Comparison of ENCODE assay signal across 39 cellular contexts in the genomic region with DNA sequence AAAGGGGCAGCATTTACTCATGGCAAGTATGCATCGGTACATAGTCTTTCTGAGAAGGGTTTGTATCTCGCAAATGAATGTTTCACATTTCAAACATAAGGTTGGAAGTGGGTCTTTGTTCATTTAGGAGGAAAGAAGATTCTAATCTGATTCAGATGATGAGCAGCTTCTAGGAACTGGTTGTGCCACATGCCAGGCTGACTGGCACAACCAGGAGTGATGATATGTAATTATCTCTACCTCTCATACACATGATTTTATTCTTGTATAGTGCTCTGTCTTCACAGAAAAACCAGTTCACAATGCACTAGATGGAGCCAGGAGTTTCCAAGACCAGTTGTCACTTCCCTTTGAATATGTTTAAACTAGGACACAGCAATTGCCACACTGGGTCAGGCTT. TPM values are rescaled to one million over a fixed set of nuclear protein-coding genes. Genes with fewer than 3 reads are reported as not detected.
"Had no signal": no experiment of that assay in that cellular context is flagged by ENCODE, and none has a peak within 500 bp of the region (broad histone marks: within the 10 kb centered on the region; RNA-seq: fewer than 3 reads in every experiment).

No MANE protein-coding gene starts in this region.

- DNase-seq: activated CD4-positive, alpha-beta memory T cell treated with anti-CD3 and anti-CD28 coated beads, Interleukin-2, amount 10 ng/mL, durations not matched to agents 7 days and 5 days; activated CD4-positive, alpha-beta T cell treated with anti-CD3 and anti-CD28 coated beads for 1 hour; activated CD4-positive, alpha-beta T cell treated with anti-CD3 and anti-CD28 coated beads for 36 hours; activated CD4-positive, alpha-beta T cell treated with anti-CD3 and anti-CD28 coated beads for 48 hours; activated CD4-positive, alpha-beta T cell treated with anti-CD3 and anti-CD28 coated beads, Interleukin-2, amount 10 ng/mL, durations not matched to agents 7 days and 5 days; activated CD4-positive, alpha-beta T cell treated with anti-CD3 and anti-CD28 coated beads, Interleukin-2, amount 50 U/mL, for 48 hours; activated CD4-positive, CD25-positive, alpha-beta regulatory T cell; activated CD8-positive, alpha-beta memory T cell treated with anti-CD3 and anti-CD28 coated beads for 24 hours; activated CD8-positive, alpha-beta memory T cell treated with anti-CD3 and anti-CD28 coated beads, Interleukin-2, amount 10 ng/mL, durations not matched to agents 7 days and 5 days; activated CD8-positive, alpha-beta memory T cell treated with anti-CD3 and anti-CD28 coated beads, Interleukin-2, amount 50 U/mL, for 48 hours; activated CD8-positive, alpha-beta T cell treated with anti-CD3 and anti-CD28 coated beads, Interleukin-2, amount 10 ng/mL, durations not matched to agents 7 days and 5 days; activated effector memory CD4-positive, alpha-beta T cell treated with Interleukin-2 at 50 U/mL for 16 hours; activated gamma-delta T cell; activated naive CD4-positive, alpha-beta T cell treated with anti-CD3 and anti-CD28 coated beads, Interleukin-2, amount 10 ng/mL, durations not matched to agents 7 days and 5 days; activated naive CD4-positive, alpha-beta T cell treated with Interleukin-2 at 50 U/mL for 16 hours; activated naive CD8-positive, alpha-beta T cell treated with anti-CD3 and anti-CD28 coated beads, Interleukin-2, amount 10 ng/mL, durations not matched to agents 7 days and 5 days; activated naive CD8-positive, alpha-beta T cell treated with anti-CD3 and anti-CD28 coated beads, Interleukin-2, amount 50 U/mL, for 24 hours; activated T-cell treated with anti-CD3 and anti-CD28 coated beads, Interleukin-2, amount 50 U/mL, for 24 hours; activated T-cell treated with anti-CD3 and anti-CD28 coated beads, Interleukin-2, amount 50 U/mL, for 48 hours; amygdala; anterior cingulate cortex; caudate nucleus; cerebellar nuclear complex; T-helper 1 cell; T-helper 2 cell; T-helper 9 cell; WERI-Rb-1 had no signal

- H3K4me1 Mint-ChIP-seq: activated CD4-positive, alpha-beta memory T cell treated with anti-CD3 and anti-CD28 coated beads, Interleukin-2, amount 10 ng/mL, durations not matched to agents 7 days and 5 days; activated CD4-positive, alpha-beta T cell treated with anti-CD3 and anti-CD28 coated beads for 36 hours; activated CD4-positive, alpha-beta T cell treated with anti-CD3 and anti-CD28 coated beads, Interleukin-2, amount 10 ng/mL, durations not matched to agents 7 days and 5 days; activated CD8-positive, alpha-beta memory T cell treated with anti-CD3 and anti-CD28 coated beads, Interleukin-2, amount 10 ng/mL, durations not matched to agents 7 days and 5 days; activated naive CD4-positive, alpha-beta T cell treated with anti-CD3 and anti-CD28 coated beads, Interleukin-2, amount 10 ng/mL, durations not matched to agents 7 days and 5 days; activated naive CD4-positive, alpha-beta T cell treated with anti-CD3 and anti-CD28 coated beads, Interleukin-2, amount 50 U/mL, for 24 hours; activated naive CD8-positive, alpha-beta T cell treated with anti-CD3 and anti-CD28 coated beads, Interleukin-2, amount 10 ng/mL, durations not matched to agents 7 days and 5 days; activated naive CD8-positive, alpha-beta T cell treated with anti-CD3 and anti-CD28 coated beads, Interleukin-2, amount 50 U/mL, for 24 hours; brain; central memory CD8-positive, alpha-beta T cell had no signal

- H3K4me3 ChIP-seq: ascending aorta, cardiac muscle cell had no signal

- ATAC-seq: activated CD4-positive, alpha-beta T cell treated with anti-CD3 and anti-CD28 coated beads for 36 hours; activated CD4-positive, CD25-positive, alpha-beta regulatory T cell treated with anti-CD3 and anti-CD28 coated beads, Interleukin-2, amount 50 U/mL, for 24 hours; activated CD8-positive, alpha-beta memory T cell treated with anti-CD3 and anti-CD28 coated beads, Interleukin-2, amount 10 ng/mL, durations not matched to agents 7 days and 5 days; activated CD8-positive, alpha-beta T cell treated with anti-CD3 and anti-CD28 coated beads, Interleukin-2, amount 10 ng/mL, durations not matched to agents 7 days and 5 days; activated naive CD8-positive, alpha-beta T cell treated with anti-CD3 and anti-CD28 coated beads, Interleukin-2, amount 50 U/mL, for 24 hours; WTC11 had no signal

- H3K27me3 ChIP-seq: ascending aorta, cardiac muscle cell had no signal

- H3K9me3 ChIP-seq: ascending aorta had no signal

- H3K36me3 Mint-ChIP-seq: activated CD8-positive, alpha-beta memory T cell treated with anti-CD3 and anti-CD28 coated beads, Interleukin-2, amount 10 ng/mL, durations not matched to agents 7 days and 5 days; activated naive CD4-positive, alpha-beta T cell treated with anti-CD3 and anti-CD28 coated beads, Interleukin-2, amount 10 ng/mL, durations not matched to agents 7 days and 5 days; activated naive CD4-positive, alpha-beta T cell treated with anti-CD3 and anti-CD28 coated beads, Interleukin-2, amount 50 U/mL, for 24 hours; activated naive CD8-positive, alpha-beta T cell; activated naive CD8-positive, alpha-beta T cell treated with anti-CD3 and anti-CD28 coated beads, Interleukin-2, amount 10 ng/mL, durations not matched to agents 7 days and 5 days; brain; WTC11 had no signal

- H3K27ac Mint-ChIP-seq: activated CD4-positive, alpha-beta memory T cell treated with anti-CD3 and anti-CD28 coated beads, Interleukin-2, amount 10 ng/mL, durations not matched to agents 7 days and 5 days; activated CD4-positive, alpha-beta T cell treated with anti-CD3 and anti-CD28 coated beads for 36 hours; activated CD4-positive, alpha-beta T cell treated with anti-CD3 and anti-CD28 coated beads, Interleukin-2, amount 10 ng/mL, durations not matched to agents 7 days and 5 days; activated CD8-positive, alpha-beta memory T cell treated with anti-CD3 and anti-CD28 coated beads, Interleukin-2, amount 10 ng/mL, durations not matched to agents 7 days and 5 days; activated CD8-positive, alpha-beta T cell treated with anti-CD3 and anti-CD28 coated beads, Interleukin-2, amount 10 ng/mL, durations not matched to agents 7 days and 5 days; activated naive CD4-positive, alpha-beta T cell treated with anti-CD3 and anti-CD28 coated beads, Interleukin-2, amount 10 ng/mL, durations not matched to agents 7 days and 5 days; activated naive CD4-positive, alpha-beta T cell treated with anti-CD3 and anti-CD28 coated beads, Interleukin-2, amount 50 U/mL, for 24 hours; activated naive CD8-positive, alpha-beta T cell; activated naive CD8-positive, alpha-beta T cell treated with anti-CD3 and anti-CD28 coated beads, Interleukin-2, amount 10 ng/mL, durations not matched to agents 7 days and 5 days; activated naive CD8-positive, alpha-beta T cell treated with anti-CD3 and anti-CD28 coated beads, Interleukin-2, amount 50 U/mL, for 24 hours; activated T-cell treated with anti-CD3 and anti-CD28 coated beads, Interleukin-2, amount 50 U/mL, for 24 hours; activated T-helper 2 cell treated with anti-CD3 and anti-CD28 coated beads, Interferon-gamma antibody, Interleukin-2, Interleukin-4, amounts not matched to agents 10 μg/mL and 5 μg/mL and 100 μg/mL, durations not matched to agents 14 hours and 24 hours and 36 hours; brain; T-helper 1 cell treated with Interleukin-12 subunit alpha and Interleukin-12 subunit beta and Interleukin-4 antibody, amounts not matched to agents 30 μg/mL and 1 μg/mL, for 36 hours; T-helper 2 cell treated with Interferon-gamma antibody and Interleukin-4, amounts not matched to agents 5 μg/mL and 100 μg/mL, for 36 hours; WTC11 had no signal

- H3K4me1 ChIP-seq: ascending aorta had no signal

- H3K9me3 Mint-ChIP-seq: activated CD4-positive, alpha-beta memory T cell treated with anti-CD3 and anti-CD28 coated beads, Interleukin-2, amount 10 ng/mL, durations not matched to agents 7 days and 5 days; activated naive CD4-positive, alpha-beta T cell treated with anti-CD3 and anti-CD28 coated beads, Interleukin-2, amount 10 ng/mL, durations not matched to agents 7 days and 5 days; activated naive CD8-positive, alpha-beta T cell treated with anti-CD3 and anti-CD28 coated beads, Interleukin-2, amount 10 ng/mL, durations not matched to agents 7 days and 5 days; activated naive CD8-positive, alpha-beta T cell treated with anti-CD3 and anti-CD28 coated beads, Interleukin-2, amount 50 U/mL, for 24 hours; activated T-helper 2 cell treated with anti-CD3 and anti-CD28 coated beads, Interferon-gamma antibody, Interleukin-2, Interleukin-4, amounts not matched to agents 10 μg/mL and 5 μg/mL and 100 μg/mL, durations not matched to agents 14 hours and 24 hours and 36 hours; central memory CD8-positive, alpha-beta T cell; T-helper 1 cell treated with Interleukin-12 subunit alpha and Interleukin-12 subunit beta and Interleukin-4 antibody, amounts not matched to agents 30 μg/mL and 1 μg/mL, for 36 hours; T-helper 2 cell treated with Interferon-gamma antibody and Interleukin-4, amounts not matched to agents 5 μg/mL and 100 μg/mL, for 36 hours had no signal

- H3K36me3 ChIP-seq: ascending aorta, cardiac muscle cell, WERI-Rb-1 had no signal

- H3K27ac ChIP-seq: ascending aorta, cardiac muscle cell, WERI-Rb-1 had no signal

- H3K4me3 Mint-ChIP-seq: activated CD4-positive, alpha-beta memory T cell treated with anti-CD3 and anti-CD28 coated beads, Interleukin-2, amount 10 ng/mL, durations not matched to agents 7 days and 5 days; activated CD4-positive, alpha-beta T cell treated with anti-CD3 and anti-CD28 coated beads for 36 hours; activated CD4-positive, alpha-beta T cell treated with anti-CD3 and anti-CD28 coated beads, Interleukin-2, amount 10 ng/mL, durations not matched to agents 7 days and 5 days; activated CD8-positive, alpha-beta memory T cell treated with anti-CD3 and anti-CD28 coated beads, Interleukin-2, amount 10 ng/mL, durations not matched to agents 7 days and 5 days; activated CD8-positive, alpha-beta T cell treated with anti-CD3 and anti-CD28 coated beads, Interleukin-2, amount 10 ng/mL, durations not matched to agents 7 days and 5 days; activated naive CD4-positive, alpha-beta T cell treated with anti-CD3 and anti-CD28 coated beads, Interleukin-2, amount 10 ng/mL, durations not matched to agents 7 days and 5 days; activated naive CD4-positive, alpha-beta T cell treated with anti-CD3 and anti-CD28 coated beads, Interleukin-2, amount 50 U/mL, for 24 hours; activated naive CD8-positive, alpha-beta T cell; activated naive CD8-positive, alpha-beta T cell treated with anti-CD3 and anti-CD28 coated beads, Interleukin-2, amount 10 ng/mL, durations not matched to agents 7 days and 5 days; activated naive CD8-positive, alpha-beta T cell treated with anti-CD3 and anti-CD28 coated beads, Interleukin-2, amount 50 U/mL, for 24 hours; activated T-cell treated with anti-CD3 and anti-CD28 coated beads, Interleukin-2, amount 50 U/mL, for 24 hours; brain; central memory CD8-positive, alpha-beta T cell; T-helper 1 cell treated with Interleukin-12 subunit alpha and Interleukin-12 subunit beta and Interleukin-4 antibody, amounts not matched to agents 30 μg/mL and 1 μg/mL, for 36 hours; T-helper 2 cell treated with Interferon-gamma antibody and Interleukin-4, amounts not matched to agents 5 μg/mL and 100 μg/mL, for 36 hours; WTC11 had no signal

RNA-seq across cellular contexts. Expression of gene BEST3, which starts 13.7 kb away (rescaled TPM):
- total RNA-seq: activated CD4-positive, alpha-beta memory T cell treated with anti-CD3 and anti-CD28 coated beads, Interleukin-2, amount 10 ng/mL, durations not matched to agents 7 days and 5 days; activated CD4-positive, alpha-beta T cell treated with anti-CD3 and anti-CD28 coated beads for 36 hours; activated CD4-positive, alpha-beta T cell treated with anti-CD3 and anti-CD28 coated beads, Interleukin-2, amount 10 ng/mL, durations not matched to agents 7 days and 5 days; activated CD8-positive, alpha-beta memory T cell treated with anti-CD3 and anti-CD28 coated beads, Interleukin-2, amount 10 ng/mL, durations not matched to agents 7 days and 5 days; activated CD8-positive, alpha-beta T cell treated with anti-CD3 and anti-CD28 coated beads, Interleukin-2, amount 10 ng/mL, durations not matched to agents 7 days and 5 days; activated naive CD8-positive, alpha-beta T cell treated with anti-CD3 and anti-CD28 coated beads, Interleukin-2, amount 10 ng/mL, durations not matched to agents 7 days and 5 days; activated T-helper 2 cell treated with anti-CD3 and anti-CD28 coated beads, Interferon-gamma antibody, Interleukin-2, Interleukin-4, amounts not matched to agents 10 μg/mL and 5 μg/mL and 100 μg/mL, durations not matched to agents 14 hours and 24 hours and 36 hours; ascending aorta; bronchial epithelial cell; cardiac muscle cell; WTC11 had no signal
- polyA plus RNA-seq: cardiac muscle cell had no signal
